ENCODE assay signal across 18 cellular contexts in the genomic region with DNA sequence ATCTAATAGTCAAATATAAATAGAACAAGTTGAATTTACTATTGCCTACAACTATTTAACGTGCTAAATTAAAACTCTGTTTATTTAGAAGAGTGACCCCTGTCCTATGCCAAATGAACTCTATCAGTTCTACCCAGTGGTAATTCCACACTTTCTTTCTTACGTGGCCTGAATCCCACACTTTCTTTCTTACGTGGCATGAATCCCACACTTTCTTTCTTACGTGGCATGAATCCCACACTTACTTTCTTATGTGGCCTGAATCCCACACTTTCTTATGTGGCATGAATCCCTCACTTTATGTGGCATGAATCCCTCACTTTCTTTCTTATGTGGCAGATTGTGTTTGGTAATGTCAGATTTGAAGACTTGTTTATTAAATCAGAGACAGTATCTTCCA. TPM values are rescaled to one million over a fixed set of nuclear protein-coding genes. Genes with fewer than 3 reads are reported as not detected.
DNase-seq lines count a peak whose midpoint lies in the region; ATAC-seq and TF ChIP-seq lines count a peak whose summit lies in the region.
"Had no signal": no experiment of that assay in that cellular context is flagged by ENCODE, and none has a peak within 500 bp of the region (broad histone marks: within the 10 kb centered on the region; RNA-seq: fewer than 3 reads in every experiment).

No MANE protein-coding gene starts in this region.

- peaks cover 82% of the 10 kb centered on the region for H3K4me1 ChIP-seq in CD4-positive, alpha-beta memory T cell (ENCODE audit: insufficient read depth, low read length)
- H3K4me1 ChIP-seq in gastroesophageal sphincter (peaks cover 5 to 98% (median 51%) of the 10 kb centered on the region in 3 donors), psoas muscle (peaks cover 82% of the 10 kb centered on the region)

- no peaks in the 10 kb centered on the region for H3K27me3 Mint-ChIP-seq in CD4-positive, alpha-beta memory T cell
- peaks cover 1% of the 10 kb centered on the region; the same call in 1 of the 2 replicates for H3K27me3 Mint-ChIP-seq in HFFc6 (ENCODE audit: insufficient read depth)
- H3K27me3 Mint-ChIP-seq: B cell had no signal

- no peaks in the 10 kb centered on the region for H3K36me3 ChIP-seq in CD4-positive, alpha-beta memory T cell (ENCODE audit: insufficient read depth, low read length)
- H3K36me3 ChIP-seq in gastroesophageal sphincter (no peaks in the 10 kb centered on the region), psoas muscle (ENCODE audit: insufficient read depth in 1 of 2, low read depth in 1 of 2) (no peaks in the 10 kb centered on the region)
- H3K36me3 ChIP-seq: lower lobe of right lung, Peyer's patch had no signal

- no peak for TF ChIP-seq EP300 in gastroesophageal sphincter (IDR thresholded peaks at IDR 0.05)

- ATAC-seq in gastroesophageal sphincter (no peak), psoas muscle (no peak), HG03520 (IDR thresholded peaks at IDR 0.05; ENCODE audit: unreplicated experiment) (no peak)
- ATAC-seq: lower lobe of right lung had no signal

- no peak for DNase-seq in CD4-positive, alpha-beta memory T cell
- DNase-seq in HFFc6 (no peak), psoas muscle (no peak), HT-29 (ENCODE audit: low spot score) (no peak), SHP77 treated with DMSO at 0.1 percent for 48 hours (lab: John Stamatoyannopoulos, UW) (no peak), NCI-H345 treated with DMSO at 0.1 percent for 48 hours (lab: John Stamatoyannopoulos, UW; ENCODE audit: unreplicated experiment) (no peak)
- DNase-seq: activated CD4-positive, alpha-beta T cell treated with anti-CD3 and anti-CD28 coated beads, Interleukin-2, amount 50 U/mL, for 4 hours; amygdala; endodermal cell; lower lobe of right lung; NCI-H1048; Peyer's patch; retina; stimulated activated CD4-positive, alpha-beta T cell treated with anti-CD3 and anti-CD28 coated beads, Interleukin-1b, Interleukin-23, amount 100 ng/mL, for 48 hours; testis had no signal

- 9 to 15% methylated on average over 4 of the region's 4 CpGs for WGBS in gastroesophageal sphincter (ENCODE audit: low coverage in 1 of 2), 2 donors
- 21 to 50% (median 25%) methylated on average over 4 of the region's 4 CpGs for WGBS in psoas muscle, 3 donors

- H3K4me3 Mint-ChIP-seq in CD4-positive, alpha-beta memory T cell = peak overlapping the region in 2 of 8 donors; percentile 4 to 42
- no peak overlapping the region for H3K4me3 Mint-ChIP-seq in HFFc6
- H3K4me3 Mint-ChIP-seq: B cell, endodermal cell had no signal

- POLR2A ChIA-PET in CD4-positive, alpha-beta memory T cell (lab: Charles Lee; ENCODE audit: partially characterized antibody) = no interaction called here

- H3K9me3 ChIP-seq in CD4-positive, alpha-beta memory T cell (ENCODE audit: control insufficient read depth in 1 of 2, low read length in 2 of 2) = no peaks in the 10 kb centered on the region
- H3K9me3 ChIP-seq in gastroesophageal sphincter = no peaks in the 10 kb centered on the region
- H3K9me3 ChIP-seq in psoas muscle = no peaks in the 10 kb centered on the region
- H3K9me3 ChIP-seq: lower lobe of right lung, Peyer's patch, testis had no signal

- H3K4me3 ChIP-seq in CD4-positive, alpha-beta memory T cell (ENCODE audit: low read length in 2 of 2) = no peak overlapping the region
- H3K4me3 ChIP-seq in gastroesophageal sphincter = no peak overlapping the region
- H3K4me3 ChIP-seq in psoas muscle = no peak overlapping the region
- H3K4me3 ChIP-seq: lower lobe of right lung, Peyer's patch, testis had no signal

- H3K27ac Mint-ChIP-seq in CD4-positive, alpha-beta memory T cell = peak overlapping the region; percentile 8 to 89 (median 82)
- H3K27ac Mint-ChIP-seq in HFFc6 = peak overlapping the region; percentile 20; the same call in 1 of the 2 replicates
- H3K27ac Mint-ChIP-seq: B cell, endodermal cell had no signal

- no peaks in the 10 kb centered on the region for H3K27me3 ChIP-seq in CD4-positive, alpha-beta memory T cell (ENCODE audit: insufficient read depth, low read length)
- H3K27me3 ChIP-seq in gastroesophageal sphincter (no peaks in the 10 kb centered on the region), psoas muscle (ENCODE audit: insufficient read depth in 3 of 3, low read length in 2 of 3) (no peaks in the 10 kb centered on the region)
- H3K27me3 ChIP-seq: Peyer's patch, testis had no signal

- no peak overlapping the region for H3K27ac ChIP-seq in CD4-positive, alpha-beta memory T cell (ENCODE audit: low read depth, low read length)
- peak overlapping the region in 3 of 4 donors; percentile 38 to 83 (median 78) for H3K27ac ChIP-seq in gastroesophageal sphincter
- peak overlapping the region; percentile 77 for H3K27ac ChIP-seq in psoas muscle

- H3K36me3 Mint-ChIP-seq in CD4-positive, alpha-beta memory T cell = peaks cover 3 to 9% of the 10 kb centered on the region in 2 donors
- H3K36me3 Mint-ChIP-seq in HFFc6 (ENCODE audit: low read depth) = peaks cover 9% of the 10 kb centered on the region; the same call in 1 of the 2 replicates

- H3K9me3 Mint-ChIP-seq in CD4-positive, alpha-beta memory T cell = no peaks in the 10 kb centered on the region
- H3K9me3 Mint-ChIP-seq in HFFc6 = no peaks in the 10 kb centered on the region
- H3K9me3 Mint-ChIP-seq: endodermal cell had no signal

- intact Hi-C loops in CD4-positive, alpha-beta memory T cell (cut with micrococcal nuclease) = no loop called here
- intact Hi-C loops in psoas muscle (cut with DNase I) = no loop called here

- CTCF ChIA-PET in CD4-positive, alpha-beta memory T cell (lab: Charles Lee; ENCODE audit: partially characterized antibody) = interaction anchor here (2.1 kb wide), 1 partner anchor 28 kb away, joined by 5 read pairs; no protein-coding TSS in a partner anchor

- peaks cover 40 to 77% (median 56%) of the 10 kb centered on the region in 4 donors for H3K4me1 Mint-ChIP-seq in CD4-positive, alpha-beta memory T cell
- peaks cover 50% of the 10 kb centered on the region for H3K4me1 Mint-ChIP-seq in HFFc6 (ENCODE audit: low read depth)

- TF ChIP-seq CTCF in HFFc6 (IDR thresholded peaks at IDR 0.05) (no peak), gastroesophageal sphincter (IDR thresholded peaks at IDR 0.05) (no peak), psoas muscle (IDR thresholded peaks at IDR 0.05) (no peak)

- no peak for TF ChIP-seq POLR2A in gastroesophageal sphincter (IDR thresholded peaks at IDR 0.05)

RNA-seq across cellular contexts. Expression of gene FOXK2, which starts 6.2 kb away (rescaled TPM):
- 10 to 100 TPM; 51.5 to 57.5 TPM for total RNA-seq in CD4-positive, alpha-beta memory T cell
- polyA plus RNA-seq in CD4-positive, alpha-beta memory T cell = 1 to 10 TPM; 1.3 to 6.8 TPM
- 10 to 100 TPM; 38.6 to 46.3 (median 41.1) TPM for total RNA-seq in HFFc6 (2021; fragmentation: NEBNext Ultra II Directional; extraction: Animal tissue kit (Norgen Biotek cat#: 25700))
- total RNA-seq in gastroesophageal sphincter (10 to 100 TPM; 35.1 to 63.4 (median 52.6) TPM), psoas muscle (10 to 100 TPM; 53.6 to 91.6 (median 66.2) TPM)
- 10 to 100 TPM; 38.9 to 96.4 (median 45.9) TPM for polyA plus RNA-seq in psoas muscle
- total RNA-seq in HT-29 (2014; rRNA removed; shearing (Covaris generic)) = 52.8 and 58.1 TPM in 2 replicates
